ENCODE assay signal across 1 cellular context in the genomic region with DNA sequence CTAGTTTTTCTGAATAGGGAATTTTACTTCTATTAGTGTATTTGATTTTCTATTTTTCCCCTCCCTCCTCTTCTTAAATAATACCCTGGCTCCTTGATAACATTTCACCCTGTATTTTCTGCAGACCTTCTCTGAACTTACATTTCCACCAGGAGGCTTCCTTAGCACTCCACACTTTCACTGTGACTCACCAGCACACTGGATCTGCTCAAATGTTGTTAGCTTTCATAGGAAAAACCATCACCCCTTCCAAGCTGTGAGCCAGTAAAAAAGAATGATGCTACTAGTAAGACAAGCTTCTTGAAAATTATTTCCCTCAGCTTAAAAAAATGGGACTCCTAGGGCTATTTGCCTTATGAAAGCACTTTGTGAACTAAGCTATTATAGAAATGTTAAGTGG.
TF ChIP-seq lines count a peak whose summit lies in the region.

No MANE protein-coding gene starts in this region.

TF ChIP-seq in SK-N-SH, 30 proteins besides CTCF, POLR2A, EP300 and RAD21:
- TF ChIP-seq EZH2phosphoT487 (IDR thresholded peaks at IDR 0.05; ENCODE audit: borderline replicate concordance, low read depth): no peak
- 0 out of 2 replicates have a peak, but pooled peaks have one; percentile 19 for TF ChIP-seq FOSL2 (IDR thresholded peaks at IDR 0.05; ENCODE audit: borderline replicate concordance, low read depth)
